ENCODE assay signal across 17 cellular contexts in genomic region chr11:126871792-126872191, GRCh38.
DNase-seq lines count a peak whose midpoint lies in the region; ATAC-seq, FAIRE-seq and TF ChIP-seq lines count a peak whose summit lies in the region.
"Had no signal": no experiment of that assay in that cellular context is flagged by ENCODE, and none has a peak within 500 bp of the region (broad histone marks: within the 10 kb centered on the region; RNA-seq: fewer than 3 reads in every experiment).

No MANE protein-coding gene starts in this region.

- no peak for TF ChIP-seq CTCF in MCF 10A (IDR thresholded peaks at IDR 0.05; ENCODE audit: unreplicated experiment)

- no peaks in the 10 kb centered on the region for H3K4me1 Mint-ChIP-seq in MCF 10A (ENCODE audit: insufficient read depth, unreplicated experiment)
- H3K4me1 Mint-ChIP-seq: CD14-positive monocyte had no signal

- no peak overlapping the region for H3K27ac Mint-ChIP-seq in MCF 10A (ENCODE audit: low read depth, unreplicated experiment)
- H3K27ac Mint-ChIP-seq: CD14-positive monocyte, GM23338 had no signal

- in situ Hi-C loops in Caki2 (cut with HindIII; ENCODE audit: low pct_unique_long_range_greater_than_20kb, low sequenced_read_pairs), result no loop called here
- in situ Hi-C loops in G401 (cut with HindIII; ENCODE audit: low sequenced_read_pairs), result no loop called here

- FAIRE-seq in RCC 7860 (lab: Jason Lieb, UNC), result no peak
- FAIRE-seq: GM19239 had no signal

- no TSS peak for BruUV-seq in MCF 10A (replicated peaks; lab: Mats Ljungman, UMichigan)

- intact Hi-C loops in left colon (cut with DNase I, micrococcal nuclease) (no loop called here), MCF 10A (cut with micrococcal nuclease) (no loop called here)

- H3K36me3 Mint-ChIP-seq in MCF 10A (ENCODE audit: insufficient read depth, unreplicated experiment), result no peaks in the 10 kb centered on the region
- H3K36me3 Mint-ChIP-seq: CD14-positive monocyte had no signal

- DNase-seq in Caki2 (ENCODE audit: low read depth) (peak; percentile 15), RCC 7860 (ENCODE audit: low spot score) (peak; percentile 42), left colon (no peak), renal cortical epithelial cell (ENCODE audit: low read depth) (peak; percentile 86), GM19240 (ENCODE audit: insufficient read length, low spot score) (no peak), G401 (ENCODE audit: low spot score) (no peak), MCF 10A (ENCODE audit: unreplicated experiment) (no peak)
- DNase-seq: GF-D8, HCEC 1CT, KG1, NCI-H1417 treated with DMSO at 0.1 percent for 48 hours, NCI-H2029, NCI-H2171, PC-3 had no signal

- peak; percentile 73 for ATAC-seq in left colon
- ATAC-seq: GM23338, PC-3 had no signal

- POLR2A ChIA-PET in MCF 10A (lab: Yijun Ruan, JAX), result no interaction called here

- peaks cover 33% of the 10 kb centered on the region for H3K9me3 Mint-ChIP-seq in MCF 10A (ENCODE audit: unreplicated experiment)
- H3K9me3 Mint-ChIP-seq: CD14-positive monocyte had no signal

- no peaks in the 10 kb centered on the region for H3K27me3 Mint-ChIP-seq in MCF 10A (ENCODE audit: insufficient read depth, unreplicated experiment)

- CTCF ChIA-PET in MCF 10A (lab: Yijun Ruan, JAX), result interaction anchor here (0.6 kb wide), 1 partner anchor 963 kb away, joined by 3 read pairs; no protein-coding TSS in a partner anchor

- H3K4me3 Mint-ChIP-seq in MCF 10A (ENCODE audit: unreplicated experiment), result no peak overlapping the region
- H3K4me3 Mint-ChIP-seq: CD14-positive monocyte, GM23338 had no signal

Comparison
In these comparisons a context has a peak if more than half of its experiments do, and no peak if none do; other contexts are left out.
1. DNase-seq: peak in Caki2 (single experiment), RCC 7860 (single experiment) and renal cortical epithelial cell (single experiment); none in left colon (0 of 2), GM19240 (single experiment), G401 (single experiment) and MCF 10A (single experiment).